In the genomic region with DNA sequence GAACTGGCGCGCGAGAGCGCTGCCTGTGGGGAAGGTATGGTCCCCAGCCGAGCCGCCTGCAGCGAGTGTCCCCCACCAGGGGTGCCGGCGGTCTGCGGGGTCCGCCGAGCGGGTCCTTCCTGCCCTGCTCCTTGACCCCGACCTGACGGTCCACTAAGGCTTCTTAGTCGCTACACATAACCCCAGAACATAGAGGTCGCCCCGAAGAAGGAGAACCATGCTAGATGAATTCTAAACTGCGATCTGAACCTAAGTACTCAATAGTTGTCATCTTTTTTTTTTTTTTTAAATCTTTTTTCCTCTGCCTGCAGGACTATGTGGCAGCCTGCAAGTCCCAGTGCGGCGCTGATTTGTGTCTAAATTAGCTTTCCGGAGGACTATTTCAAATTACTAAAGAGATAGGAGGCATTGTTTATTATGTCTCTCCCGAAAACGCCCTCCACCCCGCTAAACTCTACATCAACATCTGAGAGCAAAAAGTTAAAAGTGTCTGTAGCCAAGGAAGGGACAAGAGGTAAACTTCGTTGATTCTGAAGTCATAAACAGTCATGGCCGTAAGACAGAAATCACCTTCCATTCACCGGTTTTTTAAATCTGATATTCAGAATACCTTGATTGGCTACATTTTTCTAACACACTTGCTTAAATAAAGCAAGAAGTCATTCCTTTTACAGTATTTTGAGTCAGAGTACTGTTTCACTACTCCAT, we compare ENCODE assay signal across 9 cellular contexts. TPM values are rescaled to one million over a fixed set of nuclear protein-coding genes. Genes with fewer than 3 reads are reported as not detected.
DNase-seq lines count a peak whose midpoint lies in the region; ATAC-seq, FAIRE-seq and TF ChIP-seq lines count a peak whose summit lies in the region.
"Had no signal": no experiment of that assay in that cellular context is flagged by ENCODE, and none has a peak within 500 bp of the region (broad histone marks: within the 10 kb centered on the region; RNA-seq: fewer than 3 reads in every experiment).

No MANE protein-coding gene starts in this region.

- POLR2A ChIA-PET in SK-N-SH (lab: Yijun Ruan, JAX): interaction anchor here (1.3 kb wide), 1 partner anchor 73 kb away, joined by 8 read pairs; the partner anchor contains the start of gene SOAT1

- H3K9me2 ChIP-seq in SK-N-SH: no peaks in the 10 kb centered on the region

- H3K36me3 Mint-ChIP-seq in nephron (ENCODE audit: low read depth): no peaks in the 10 kb centered on the region

- TF ChIP-seq CTCF in heart left ventricle (IDR thresholded peaks at IDR 0.05) (no peak), SK-N-SH (IDR thresholded peaks at IDR 0.05) (no peak), epithelial cell of esophagus (IDR thresholded peaks at IDR 0.05; ENCODE audit: insufficient read depth, low read depth, low read length, missing control alignments) (no peak), nephron (IDR thresholded peaks at IDR 0.05; ENCODE audit: unreplicated experiment in 3 of 3) (no peak), D721Med (IDR thresholded peaks at IDR 0.05; ENCODE audit: insufficient read depth, missing control alignments) (no peak)

- CTCF ChIA-PET in SK-N-SH (lab: Yijun Ruan, JAX): interaction anchor here (0.7 to 1.2 kb wide), 3 partner anchors 115 to 1246 kb away, joined by 3 to 6 read pairs (median 4); no protein-coding TSS in a partner anchor

- H3K9me3 ChIP-seq in heart left ventricle: no peaks in the 10 kb centered on the region
- H3K9me3 ChIP-seq in SK-N-SH: no peaks in the 10 kb centered on the region

- peak overlapping the region; percentile 100 for H2AFZ ChIP-seq in SK-N-SH (ENCODE audit: low read depth)

- no peaks in the 10 kb centered on the region for H3K9me3 Mint-ChIP-seq in nephron

- no peak for TF ChIP-seq RAD21 in SK-N-SH (IDR thresholded peaks at IDR 0.05; ENCODE audit: low read length)

- peak in 1 of 2 donors; percentile 14 for TF ChIP-seq POLR2A in heart left ventricle (IDR thresholded peaks at IDR 0.05)

- H3K79me2 ChIP-seq in SK-N-SH (ENCODE audit: insufficient read depth): no peaks in the 10 kb centered on the region

- H3K9ac ChIP-seq in SK-N-SH: peak overlapping the region; percentile 91

- H3K36me3 ChIP-seq in heart left ventricle (no peaks in the 10 kb centered on the region), SK-N-SH (replicated peaks in 1 of 2; ENCODE audit: control insufficient read depth in 1 of 2, insufficient read depth in 2 of 2, low read length in 1 of 2) (no peaks in the 10 kb centered on the region)

- H3K4me1 Mint-ChIP-seq in nephron: peaks cover 7% of the 10 kb centered on the region

- FAIRE-seq in D721Med (lab: Jason Lieb, UNC): no peak
- FAIRE-seq: islet of Langerhans had no signal

- H4K20me1 ChIP-seq in SK-N-SH (ENCODE audit: insufficient read depth): no peaks in the 10 kb centered on the region

- intact Hi-C loops in heart left ventricle (cut with DNase I): loop anchor here (2.0 to 10.0 kb wide), 12 partner anchors 71 to 821 kb away; partner anchors contain the start of genes SOAT1 (in 5 of the 10), TOR3A (in 2 of the 10), ABL2 (in 1 of the 10) and FAM20B (in 1 of the 10)
- intact Hi-C loops in left ventricle myocardium superior (cut with micrococcal nuclease): loop anchor here (5.0 kb wide), 1 partner anchor 74 kb away; the partner anchor contains the start of gene SOAT1

- peak overlapping the region; percentile 88 to 95 (median 92) for H3K4me3 Mint-ChIP-seq in nephron

- H3K4me3 ChIP-seq in heart left ventricle (peak overlapping the region; percentile 50 to 79 (median 70)), SK-N-SH (ENCODE audit: low read depth in 2 of 2, low read length in 1 of 2) (peak overlapping the region; percentile 69), epithelial cell of esophagus (ENCODE audit: low read length) (peak overlapping the region; percentile 81)

- ATAC-seq in heart left ventricle (peak in 1 of 4 donors; percentile 4), left ventricle myocardium superior (no peak), HG02973 (IDR thresholded peaks at IDR 0.05; ENCODE audit: unreplicated experiment) (peak; percentile 12), HG02763 (IDR thresholded peaks at IDR 0.05; ENCODE audit: unreplicated experiment) (no peak)

- no peaks in the 10 kb centered on the region for H3K27me3 Mint-ChIP-seq in nephron (ENCODE audit: low read depth)

- H3K4me1 ChIP-seq in heart left ventricle (peaks cover 0 to 10% (median 1%) of the 10 kb centered on the region in 12 donors), SK-N-SH (ENCODE audit: control insufficient read depth in 1 of 2, insufficient read depth in 2 of 2, low read depth in 1 of 2, low read length in 1 of 2) (0 out of 4 replicates have a peak, but pooled peaks cover 0 to 4% of the 10 kb centered on the region in 2 experiments)

- no peaks in the 10 kb centered on the region for H3K27me3 ChIP-seq in heart left ventricle
- no peaks in the 10 kb centered on the region for H3K27me3 ChIP-seq in SK-N-SH (ENCODE audit: insufficient read depth)

- no peak for TF ChIP-seq EP300 in SK-N-SH (IDR thresholded peaks at IDR 0.05; ENCODE audit: borderline replicate concordance in 1 of 2, low read depth in 1 of 2, low read length in 1 of 2)

- 6 to 10% (median 8%) methylated on average over 20 to 28 of the region's 28 CpGs for WGBS in heart left ventricle, 4 donors
- 18% methylated on average over 19 of the region's 28 CpGs for WGBS in SK-N-SH (ENCODE audit: low lambda C conversion rate)

- peak overlapping the region; percentile 80 for H3K4me2 ChIP-seq in SK-N-SH

- DNase-seq in heart left ventricle: no peak
- no peak for DNase-seq in left ventricle myocardium superior
- DNase-seq in SK-N-SH: no peak
- DNase-seq in epithelial cell of esophagus (ENCODE audit: low read depth): peak; percentile 14
- DNase-seq in D721Med (ENCODE audit: insufficient read length, low spot score): no peak

- H3K27ac ChIP-seq in heart left ventricle (peak overlapping the region; percentile 72 to 99 (median 90)), SK-N-SH (ENCODE audit: low read depth in 2 of 2, low read length in 1 of 2) (peak overlapping the region; percentile 91)

- H3K27ac Mint-ChIP-seq in nephron: peak overlapping the region; percentile 99 to 100 (median 99)

- peaks cover 9% of the 10 kb centered on the region for H3F3A ChIP-seq in SK-N-SH (replicated peaks; ENCODE audit: insufficient read depth)

TF ChIP-seq in SK-N-SH, 30 proteins besides CTCF, POLR2A, EP300 and RAD21 (continues in another document):
- TF ChIP-seq, protein P1, sequence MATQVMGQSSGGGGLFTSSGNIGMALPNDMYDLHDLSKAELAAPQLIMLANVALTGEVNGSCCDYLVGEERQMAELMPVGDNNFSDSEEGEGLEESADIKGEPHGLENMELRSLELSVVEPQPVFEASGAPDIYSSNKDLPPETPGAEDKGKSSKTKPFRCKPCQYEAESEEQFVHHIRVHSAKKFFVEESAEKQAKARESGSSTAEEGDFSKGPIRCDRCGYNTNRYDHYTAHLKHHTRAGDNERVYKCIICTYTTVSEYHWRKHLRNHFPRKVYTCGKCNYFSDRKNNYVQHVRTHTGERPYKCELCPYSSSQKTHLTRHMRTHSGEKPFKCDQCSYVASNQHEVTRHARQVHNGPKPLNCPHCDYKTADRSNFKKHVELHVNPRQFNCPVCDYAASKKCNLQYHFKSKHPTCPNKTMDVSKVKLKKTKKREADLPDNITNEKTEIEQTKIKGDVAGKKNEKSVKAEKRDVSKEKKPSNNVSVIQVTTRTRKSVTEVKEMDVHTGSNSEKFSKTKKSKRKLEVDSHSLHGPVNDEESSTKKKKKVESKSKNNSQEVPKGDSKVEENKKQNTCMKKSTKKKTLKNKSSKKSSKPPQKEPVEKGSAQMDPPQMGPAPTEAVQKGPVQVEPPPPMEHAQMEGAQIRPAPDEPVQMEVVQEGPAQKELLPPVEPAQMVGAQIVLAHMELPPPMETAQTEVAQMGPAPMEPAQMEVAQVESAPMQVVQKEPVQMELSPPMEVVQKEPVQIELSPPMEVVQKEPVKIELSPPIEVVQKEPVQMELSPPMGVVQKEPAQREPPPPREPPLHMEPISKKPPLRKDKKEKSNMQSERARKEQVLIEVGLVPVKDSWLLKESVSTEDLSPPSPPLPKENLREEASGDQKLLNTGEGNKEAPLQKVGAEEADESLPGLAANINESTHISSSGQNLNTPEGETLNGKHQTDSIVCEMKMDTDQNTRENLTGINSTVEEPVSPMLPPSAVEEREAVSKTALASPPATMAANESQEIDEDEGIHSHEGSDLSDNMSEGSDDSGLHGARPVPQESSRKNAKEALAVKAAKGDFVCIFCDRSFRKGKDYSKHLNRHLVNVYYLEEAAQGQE (IDR thresholded peaks at IDR 0.05; ENCODE audit: low read depth, low read length): no peak
- TF ChIP-seq, protein P2, sequence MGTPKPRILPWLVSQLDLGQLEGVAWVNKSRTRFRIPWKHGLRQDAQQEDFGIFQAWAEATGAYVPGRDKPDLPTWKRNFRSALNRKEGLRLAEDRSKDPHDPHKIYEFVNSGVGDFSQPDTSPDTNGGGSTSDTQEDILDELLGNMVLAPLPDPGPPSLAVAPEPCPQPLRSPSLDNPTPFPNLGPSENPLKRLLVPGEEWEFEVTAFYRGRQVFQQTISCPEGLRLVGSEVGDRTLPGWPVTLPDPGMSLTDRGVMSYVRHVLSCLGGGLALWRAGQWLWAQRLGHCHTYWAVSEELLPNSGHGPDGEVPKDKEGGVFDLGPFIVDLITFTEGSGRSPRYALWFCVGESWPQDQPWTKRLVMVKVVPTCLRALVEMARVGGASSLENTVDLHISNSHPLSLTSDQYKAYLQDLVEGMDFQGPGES (IDR thresholded peaks at IDR 0.05; ENCODE audit: low read depth, low read length): no peak
- no peak; the same call in 1 of the 2 replicates for TF ChIP-seq ZBTB33 (IDR thresholded peaks at IDR 0.05; ENCODE audit: borderline replicate concordance, low read depth)
- no peak for TF ChIP-seq MEF2A (IDR thresholded peaks at IDR 0.05; ENCODE audit: borderline replicate concordance, low read depth)
- TF ChIP-seq JUND (IDR thresholded peaks at IDR 0.05): no peak

RNA-seq across cellular contexts. Expression of gene AXDND1, which starts 0.5 kb away (rescaled TPM):
- under 1 TPM in 2 of 9 donors, not detected in 7; 0.08 to 0.16 TPM for total RNA-seq in heart left ventricle
- polyA plus RNA-seq in heart left ventricle: not detected
- total RNA-seq in left ventricle myocardium superior: not detected
- polyA plus RNA-seq in SK-N-SH (2012; rRNA removed): 0.11 and 0.16 TPM in 2 replicates
- 0.14 and 0.19 TPM in 2 replicates for polyA plus RNA-seq in SK-N-SH (2012; cell fraction: cytosol; rRNA removed)
- 0.05 and 0.31 TPM in 2 replicates for polyA plus RNA-seq in SK-N-SH (2012; cell fraction: nucleus; rRNA removed)
